In genomic region chr12:50541139-50541538, GRCh38 we compare ENCODE assay signal across 14 cellular contexts. TPM values are rescaled to one million over a fixed set of nuclear protein-coding genes. Genes with fewer than 3 reads are reported as not detected.
A peak's percentile ranks its signal among the peaks of the same experiment; 100 is the strongest.
DNase-seq lines count a peak whose midpoint lies in the region; ATAC-seq, FAIRE-seq and TF ChIP-seq lines count a peak whose summit lies in the region.
"Had no signal": no experiment of that assay in that cellular context is flagged by ENCODE, and none has a peak within 500 bp of the region (broad histone marks: within the 10 kb centered on the region; RNA-seq: fewer than 3 reads in every experiment).

No MANE protein-coding gene starts in this region.

- no peaks in the 10 kb centered on the region for H3K27me3 ChIP-seq in HepG2 (ENCODE audit: control insufficient read depth in 1 of 2, insufficient read depth in 2 of 2, low read length in 2 of 2)
- H3K27me3 ChIP-seq in right lobe of liver: no peaks in the 10 kb centered on the region
- H3K27me3 ChIP-seq in RWPE2 (ENCODE audit: insufficient read depth, poor library complexity, severe bottlenecking): no peaks in the 10 kb centered on the region
- H3K27me3 ChIP-seq in foreskin keratinocyte: no peaks in the 10 kb centered on the region
- H3K27me3 ChIP-seq: BLaER1 treated with 17β-estradiol and CSF1 and Interleukin-3, amounts not matched to agents 10 nM and 100 nM had no signal

- intact Hi-C loops in HepG2 (cut with micrococcal nuclease; ENCODE audit: unreplicated experiment): no loop called here
- intact Hi-C loops in right lobe of liver (cut with DNase I): no loop called here
- intact Hi-C loops in activated CD8-positive, alpha-beta T cell treated with anti-CD3 and anti-CD28 coated beads for 36 hours (cut with micrococcal nuclease): no loop called here

- no peaks in the 10 kb centered on the region for H3K27me3 Mint-ChIP-seq in activated CD8-positive, alpha-beta T cell treated with anti-CD3 and anti-CD28 coated beads for 36 hours
- H3K27me3 Mint-ChIP-seq in endothelial cell (ENCODE audit: unreplicated experiment): no peaks in the 10 kb centered on the region

- no peaks in the 10 kb centered on the region for H3K9me3 ChIP-seq in HepG2 (ENCODE audit: low read length)
- H3K9me3 ChIP-seq in right lobe of liver: no peaks in the 10 kb centered on the region
- H3K9me3 ChIP-seq in RWPE2 (ENCODE audit: severe bottlenecking): no peaks in the 10 kb centered on the region
- H3K9me3 ChIP-seq: BLaER1 treated with 17β-estradiol and CSF1 and Interleukin-3, amounts not matched to agents 10 nM and 100 nM had no signal

- ATAC-seq in HepG2: no peak
- ATAC-seq in right lobe of liver: no peak
- no peak for ATAC-seq in RWPE2 (ENCODE audit: low read depth)
- no peak for ATAC-seq in foreskin keratinocyte
- no peak for ATAC-seq in activated CD8-positive, alpha-beta T cell treated with anti-CD3 and anti-CD28 coated beads for 36 hours

- H3K36me3 Mint-ChIP-seq in activated CD8-positive, alpha-beta T cell treated with anti-CD3 and anti-CD28 coated beads for 36 hours (ENCODE audit: low read depth): peaks cover 2% of the 10 kb centered on the region
- H3K36me3 Mint-ChIP-seq in endothelial cell (ENCODE audit: low read depth, unreplicated experiment): peaks cover 6% of the 10 kb centered on the region

- FAIRE-seq in HepG2 (lab: Jason Lieb, UNC): no peak

- no peak overlapping the region for H3K27ac ChIP-seq in HepG2 (ENCODE audit: extremely low read length, insufficient read depth, low read length)
- no peak overlapping the region for H3K27ac ChIP-seq in right lobe of liver
- H3K27ac ChIP-seq in RWPE2 (ENCODE audit: poor library complexity, severe bottlenecking): peak overlapping the region; percentile 84
- peak overlapping the region; percentile 95 for H3K27ac ChIP-seq in foreskin keratinocyte

- H4K20me1 ChIP-seq in HepG2 (ENCODE audit: insufficient read depth, low read length): no peaks in the 10 kb centered on the region; the same call in 1 of the 2 replicates

- no peak overlapping the region for H3K27ac Mint-ChIP-seq in activated CD8-positive, alpha-beta T cell treated with anti-CD3 and anti-CD28 coated beads for 36 hours
- no peak overlapping the region for H3K27ac Mint-ChIP-seq in endothelial cell (ENCODE audit: unreplicated experiment)

- POLR2A ChIA-PET in HepG2 (lab: Yijun Ruan, JAX): interaction anchor here (4.4 kb wide), 1 partner anchor 7 kb away, joined by 19 read pairs; no protein-coding TSS in a partner anchor
- POLR2A ChIA-PET in activated CD8-positive, alpha-beta T cell treated with anti-CD3 and anti-CD28 coated beads for 36 hours (lab: Charles Lee): interaction anchor here (1.2 kb wide), 1 partner anchor 9 kb away, joined by 5 read pairs; no protein-coding TSS in a partner anchor

- H3K4me2 ChIP-seq in HepG2 (ENCODE audit: low read depth, low read length): no peak overlapping the region

- CTCF ChIA-PET in HepG2 (lab: Yijun Ruan, JAX; ENCODE audit: low intra/inter-chr PET ratio, low total read pairs): no interaction called here
- CTCF ChIA-PET in activated CD8-positive, alpha-beta T cell treated with anti-CD3 and anti-CD28 coated beads for 36 hours (lab: Charles Lee): interaction anchor here (1.6 kb wide), 1 partner anchor 36 kb away, joined by 8 read pairs; the partner anchor contains the start of gene DIP2B

- H3K4me1 ChIP-seq in HepG2 (ENCODE audit: insufficient read depth, low read length) (peaks cover 66% of the 10 kb centered on the region), right lobe of liver (peaks cover 0 to 48% (median 18%) of the 10 kb centered on the region in 4 donors), RWPE2 (ENCODE audit: insufficient read depth, poor library complexity, severe bottlenecking) (peaks cover 50% of the 10 kb centered on the region), foreskin keratinocyte (peaks cover 41% of the 10 kb centered on the region)

- TSS peak; percentile 30 for BruUV-seq in HepG2 (replicated peaks; lab: Mats Ljungman, UMichigan)

- no peak for TF ChIP-seq POLR2A in HepG2 (IDR thresholded peaks at IDR 0.05; ENCODE audit: insufficient read depth in 1 of 2, low read depth in 2 of 2, low read length in 2 of 2)
- no peak for TF ChIP-seq POLR2A in right lobe of liver (IDR thresholded peaks at IDR 0.05)

- H3K9me3 Mint-ChIP-seq in activated CD8-positive, alpha-beta T cell treated with anti-CD3 and anti-CD28 coated beads for 36 hours: no peaks in the 10 kb centered on the region
- no peaks in the 10 kb centered on the region for H3K9me3 Mint-ChIP-seq in endothelial cell (ENCODE audit: unreplicated experiment)

- H3K36me3 ChIP-seq in HepG2 (replicated peaks in 1 of 2; ENCODE audit: control insufficient read depth in 1 of 2, insufficient read depth in 2 of 2, low read length in 2 of 2): peaks cover under 1 to 11% of the 10 kb centered on the region in 2 experiments; a peak in 1 of 5 replicates
- no peaks in the 10 kb centered on the region for H3K36me3 ChIP-seq in right lobe of liver
- H3K36me3 ChIP-seq in RWPE2 (ENCODE audit: low read depth): 0 out of 2 replicates have a peak, but pooled peaks cover 10% of the 10 kb centered on the region

- H3K4me3 ChIP-seq in HepG2 (replicated peaks in 1 of 3; ENCODE audit: insufficient read depth in 1 of 3, low read depth in 2 of 3, low read length in 3 of 3) (no peak overlapping the region), right lobe of liver (no peak overlapping the region), RWPE2 (ENCODE audit: severe bottlenecking) (no peak overlapping the region)
- H3K4me3 ChIP-seq: BLaER1 treated with 17β-estradiol and CSF1 and Interleukin-3, amounts not matched to agents 10 nM and 100 nM had no signal

- H3K9ac ChIP-seq in HepG2 (ENCODE audit: insufficient read depth, low read depth, low read length): no peak overlapping the region
- H3K9ac ChIP-seq: BLaER1 treated with 17β-estradiol and CSF1 and Interleukin-3, amounts not matched to agents 10 nM and 100 nM had no signal

- DNase-seq in HepG2 (ENCODE audit: low spot score): no peak
- DNase-seq in right lobe of liver: no peak
- DNase-seq in RWPE2 (ENCODE audit: low spot score): no peak
- no peak for DNase-seq in foreskin keratinocyte
- no peak for DNase-seq in activated CD8-positive, alpha-beta T cell treated with anti-CD3 and anti-CD28 coated beads for 36 hours
- no peak for DNase-seq in NCI-H524 (lab: John Stamatoyannopoulos, UW)
- no peak for DNase-seq in endothelial cell (ENCODE audit: low spot score)
- DNase-seq: DND-41, KG1, NCI-H1417 treated with DMSO at 0.1 percent for 48 hours, NCI-H187 treated with DMSO at 0.1 percent for 48 hours, NCI-H226, NCI-H524 treated with DMSO at 0.1 percent for 48 hours had no signal

- no peak overlapping the region for H2AFZ ChIP-seq in HepG2 (ENCODE audit: low read length)

- H3K4me3 Mint-ChIP-seq in activated CD8-positive, alpha-beta T cell treated with anti-CD3 and anti-CD28 coated beads for 36 hours: no peak overlapping the region
- H3K4me3 Mint-ChIP-seq in endothelial cell (ENCODE audit: unreplicated experiment): no peak overlapping the region

- TF ChIP-seq CTCF in HepG2 (CRISPR knock-in tag; IDR thresholded peaks at IDR 0.05) (no peak), right lobe of liver (IDR thresholded peaks at IDR 0.05) (no peak), RWPE2 (IDR thresholded peaks at IDR 0.05; ENCODE audit: poor library complexity, severe bottlenecking) (no peak), foreskin keratinocyte (conservative IDR thresholded peaks at IDR 0.05) (no peak), endothelial cell (IDR thresholded peaks at IDR 0.05; ENCODE audit: unreplicated experiment) (no peak)
- TF ChIP-seq CTCF in activated CD8-positive, alpha-beta T cell treated with anti-CD3 and anti-CD28 coated beads for 36 hours (IDR thresholded peaks at IDR 0.05): no peak

- H3K79me2 ChIP-seq in HepG2 (ENCODE audit: insufficient read depth, low read length): peaks cover 87% of the 10 kb centered on the region

- in situ Hi-C loops in HepG2 (cut with HindIII; ENCODE audit: extremely low pct_ligation_motif_present, low pct_unique_long_range_greater_than_20kb): no loop called here

- peaks cover 45% of the 10 kb centered on the region for H3K4me1 Mint-ChIP-seq in activated CD8-positive, alpha-beta T cell treated with anti-CD3 and anti-CD28 coated beads for 36 hours (ENCODE audit: low read depth)
- peaks cover 6% of the 10 kb centered on the region for H3K4me1 Mint-ChIP-seq in endothelial cell (ENCODE audit: unreplicated experiment)

- TF ChIP-seq RAD21 in HepG2 (CRISPR knock-in tag; IDR thresholded peaks at IDR 0.05): no peak

- no peak for TF ChIP-seq EP300 in HepG2 (IDR thresholded peaks at IDR 0.05; ENCODE audit: low read depth in 2 of 2, low read length in 2 of 2)
- TF ChIP-seq EP300 in HepG2 (CRISPR knock-in tag; IDR thresholded peaks at IDR 0.05; ENCODE audit: borderline replicate concordance): no peak

TF ChIP-seq in HepG2, 621 proteins besides CTCF, POLR2A, EP300 and RAD21 (continues in another document):
- TF ChIP-seq GABPB1 (CRISPR knock-in tag; IDR thresholded peaks at IDR 0.05): no peak

RNA-seq across cellular contexts. Expression of gene DIP2B, which starts 36.4 kb away (rescaled TPM):
- total RNA-seq in HepG2 (2016; rRNA removed; fragmentation: Illumina TruSeq; extraction: Trizol): 35.8 and 52.4 TPM in 2 replicates
- 7.9 and 8.0 TPM in 2 replicates for total RNA-seq in HepG2 (2016; cell fraction: cytosol; rRNA removed; fragmentation: Illumina TruSeq; extraction: Trizol; ENCODE audit: low read depth)
- total RNA-seq in HepG2 (2016; cell fraction: insoluble cytoplasmic fraction; rRNA removed; fragmentation: Illumina TruSeq; extraction: Trizol): 36.4 and 48.2 TPM in 2 replicates
- total RNA-seq in HepG2 (2016; cell fraction: membrane; rRNA removed; fragmentation: Illumina TruSeq; extraction: Trizol): 13.9 and 15.2 TPM in 2 replicates
- total RNA-seq in HepG2 (2016; cell fraction: nucleus; rRNA removed; fragmentation: Illumina TruSeq; extraction: Trizol): 36.6 and 40.2 TPM in 2 replicates
- polyA plus RNA-seq in HepG2 (2011; rRNA removed): 28.6 and 32.1 TPM in 2 replicates
- polyA plus RNA-seq in HepG2 (2011; cell fraction: cytosol; rRNA removed): 23.1 and 27.1 TPM in 2 replicates
- 29.8 and 33.8 TPM in 2 replicates for polyA plus RNA-seq in HepG2 (2011; cell fraction: nucleus; rRNA removed)
- 19.5 and 22.8 TPM in 2 replicates for polyA plus RNA-seq in HepG2 (2012)
- polyA plus RNA-seq in HepG2 (2016; cell fraction: cytosol; fragmentation: Illumina TruSeq; extraction: Trizol; ENCODE audit: low read depth): 0.80 and 0.85 TPM in 2 replicates
- 29.6 and 31.2 TPM in 2 replicates for polyA plus RNA-seq in HepG2 (2016; cell fraction: insoluble cytoplasmic fraction; fragmentation: Illumina TruSeq; extraction: Trizol; ENCODE audit: low read depth)
- 2.8 and 3.7 TPM in 2 replicates for polyA plus RNA-seq in HepG2 (2016; cell fraction: membrane; fragmentation: Illumina TruSeq; extraction: Trizol; ENCODE audit: low read depth)
- 29.3 and 32.4 TPM in 2 replicates for polyA plus RNA-seq in HepG2 (2016; cell fraction: nucleus; fragmentation: Illumina TruSeq; extraction: Trizol; ENCODE audit: insufficient read depth, low read depth)
- 63.8 and 156 TPM in 2 replicates for polyA minus RNA-seq in HepG2 (2011; rRNA and poly(A)+ RNA removed; ENCODE audit: low replicate concordance)
- 51.0 and 54.1 TPM in 2 replicates for polyA minus RNA-seq in HepG2 (2011; cell fraction: cytosol; rRNA and poly(A)+ RNA removed)
- 58.8 and 79.2 TPM in 2 replicates for polyA minus RNA-seq in HepG2 (2011; cell fraction: nucleus; rRNA and poly(A)+ RNA removed)
- 10 to 100 TPM; 11.1 to 24.0 (median 14.8) TPM for total RNA-seq in right lobe of liver
- total RNA-seq in foreskin keratinocyte: 29.6 and 30.7 TPM in 2 replicates
- polyA plus RNA-seq in foreskin keratinocyte: 4.8 and 6.4 TPM in 2 replicates
- total RNA-seq in activated CD8-positive, alpha-beta T cell treated with anti-CD3 and anti-CD28 coated beads for 36 hours: 10 to 100 TPM; 21.2 to 23.7 TPM
- total RNA-seq in endothelial cell (ENCODE audit: unreplicated experiment): 45.1 TPM

Comparison
In these comparisons a context has a peak if more than half of its experiments do, and no peak if none do; other contexts are left out.
1. H3K27ac ChIP-seq: peak in RWPE2 (single experiment) and foreskin keratinocyte (single experiment); none in HepG2 (single experiment) and right lobe of liver (0 of 3).